9 cellular contexts compared by ENCODE assay signal in genomic region chr1:81414417-81415087, GRCh38.
A peak's percentile ranks its signal among the peaks of the same experiment; 100 is the strongest.
DNase-seq lines count a peak whose midpoint lies in the region; ATAC-seq, FAIRE-seq and TF ChIP-seq lines count a peak whose summit lies in the region.
"Had no signal": no experiment of that assay in that cellular context is flagged by ENCODE, and none has a peak within 500 bp of the region (broad histone marks: within the 10 kb centered on the region; RNA-seq: fewer than 3 reads in every experiment).

No MANE protein-coding gene starts in this region.

- no peaks in the 10 kb centered on the region for H3K9me3 Mint-ChIP-seq in activated T-helper 17 cell treated with anti-CD3 and anti-CD28 coated beads, Interleukin-2, amount 50 U/mL, for 72 hours

- no peak overlapping the region for H3K27ac Mint-ChIP-seq in activated T-helper 17 cell treated with anti-CD3 and anti-CD28 coated beads, Interleukin-2, amount 50 U/mL, for 72 hours

- H3K4me3 Mint-ChIP-seq in activated T-helper 17 cell treated with anti-CD3 and anti-CD28 coated beads, Interleukin-2, amount 50 U/mL, for 72 hours, result no peak overlapping the region

- no peak overlapping the region for H3K4me3 ChIP-seq in epithelial cell of esophagus (ENCODE audit: low read length)

- H3K36me3 Mint-ChIP-seq in activated T-helper 17 cell treated with anti-CD3 and anti-CD28 coated beads, Interleukin-2, amount 50 U/mL, for 72 hours (ENCODE audit: low read depth), result no peaks in the 10 kb centered on the region

- peak; percentile 10 for DNase-seq in AG08396 (ENCODE audit: low spot score)
- DNase-seq in GM18507 (ENCODE audit: extremely low spot score, insufficient read length, low read depth), result peak; percentile 36
- peak; percentile 82 for DNase-seq in NCI-H748 treated with DMSO at 0.1 percent for 48 hours (lab: John Stamatoyannopoulos, UW)
- peak; percentile 52 for DNase-seq in epithelial cell of esophagus (ENCODE audit: low read depth)
- DNase-seq in midbrain (lab: John Stamatoyannopoulos, UW), result peak; percentile 20
- DNase-seq in NCI-H2171 (lab: John Stamatoyannopoulos, UW), result no peak

- TF ChIP-seq CTCF in epithelial cell of esophagus (IDR thresholded peaks at IDR 0.05; ENCODE audit: insufficient read depth, low read depth, low read length, missing control alignments), result peak; percentile 73

- H3K4me1 Mint-ChIP-seq in activated T-helper 17 cell treated with anti-CD3 and anti-CD28 coated beads, Interleukin-2, amount 50 U/mL, for 72 hours, result no peaks in the 10 kb centered on the region

- H3K27me3 Mint-ChIP-seq in activated T-helper 17 cell treated with anti-CD3 and anti-CD28 coated beads, Interleukin-2, amount 50 U/mL, for 72 hours, result no peaks in the 10 kb centered on the region

- peak; percentile 69 for FAIRE-seq in GM18507 (lab: Jason Lieb, UNC)
- FAIRE-seq: islet of Langerhans had no signal

- peak; percentile 83 for ATAC-seq in HG02870 (IDR thresholded peaks at IDR 0.05; ENCODE audit: unreplicated experiment)
- ATAC-seq in activated T-helper 17 cell treated with anti-CD3 and anti-CD28 coated beads, Interleukin-2, amount 50 U/mL, for 72 hours (replicated peaks), result no peak
